Comparison of ENCODE assay signal across 1 cellular context in genomic region chr12:104494137-104494815, GRCh38.
TF ChIP-seq lines count a peak whose summit lies in the region.

No MANE protein-coding gene starts in this region.

TF ChIP-seq in GM12878, 131 proteins besides CTCF, POLR2A, EP300 and RAD21 (continued from another document):
- TF ChIP-seq E2F4 (IDR thresholded peaks at IDR 0.05; ENCODE audit: low read depth, low read length) (no peak), YBX1 (IDR thresholded peaks at IDR 0.05) (no peak), ZNF217 (IDR thresholded peaks at IDR 0.05) (no peak), RUNX3 (IDR thresholded peaks at IDR 0.05; ENCODE audit: low read length) (peak; percentile 88), FOXM1 (IDR thresholded peaks at IDR 0.05; ENCODE audit: low read depth, low read length) (0 out of 2 replicates have a peak, but pooled peaks have one; percentile 63), POLR2AphosphoS5 (IDR thresholded peaks at IDR 0.05; ENCODE audit: low read length) (peak; percentile 64), CBFB (IDR thresholded peaks at IDR 0.05; ENCODE audit: low read depth) (peak; percentile 41; the same call in 1 of the 2 replicates), YY1 (IDR thresholded peaks at IDR 0.05; ENCODE audit: low read depth, low read length) (0 out of 2 replicates have a peak, but pooled peaks have one; percentile 35)
